8 cellular contexts compared by ENCODE assay signal in genomic region chr3:177284383-177284881, GRCh38.
A peak's percentile ranks its signal among the peaks of the same experiment; 100 is the strongest.
DNase-seq lines count a peak whose midpoint lies in the region; ATAC-seq and TF ChIP-seq lines count a peak whose summit lies in the region.

No MANE protein-coding gene starts in this region.

- TF ChIP-seq EP300 in suprapubic skin (IDR thresholded peaks at IDR 0.05): no peak

- H3K9me3 Mint-ChIP-seq in activated T-cell treated with anti-CD3 and anti-CD28 coated beads, Interleukin-2, amount 50 U/mL, for 72 hours: peaks cover 0 to 2% of the 10 kb centered on the region in 2 donors

- H3K4me2 ChIP-seq in MM.1S (ENCODE audit: low read depth, low read length): no peak overlapping the region

- peaks cover 0 to 11% of the 10 kb centered on the region in 2 donors for H3K36me3 Mint-ChIP-seq in activated T-cell treated with anti-CD3 and anti-CD28 coated beads, Interleukin-2, amount 50 U/mL, for 72 hours (ENCODE audit: insufficient read depth in 2 of 2)

- H3K4me3 ChIP-seq in iPS-20b (ENCODE audit: low read length): peak overlapping the region; percentile 36; the same call in 1 of the 2 replicates
- H3K4me3 ChIP-seq in suprapubic skin: no peak overlapping the region
- no peak overlapping the region for H3K4me3 ChIP-seq in MM.1S (ENCODE audit: low read length)

- WGBS in suprapubic skin: 48% methylated on average over 8 of the region's 8 CpGs

- no peaks in the 10 kb centered on the region for H3K27me3 Mint-ChIP-seq in activated T-cell treated with anti-CD3 and anti-CD28 coated beads, Interleukin-2, amount 50 U/mL, for 72 hours (ENCODE audit: low read depth)

- H3K27ac Mint-ChIP-seq in activated T-cell treated with anti-CD3 and anti-CD28 coated beads, Interleukin-2, amount 50 U/mL, for 72 hours: no peak overlapping the region

- H2AFZ ChIP-seq in MM.1S (ENCODE audit: low read length): no peak overlapping the region

- H3K79me2 ChIP-seq in MM.1S (ENCODE audit: low read length): no peaks in the 10 kb centered on the region

- H3K27me3 ChIP-seq in iPS-20b (ENCODE audit: insufficient read depth, low read length) (no peaks in the 10 kb centered on the region), suprapubic skin (no peaks in the 10 kb centered on the region), MM.1S (replicated peaks; ENCODE audit: insufficient read depth, low read length) (no peaks in the 10 kb centered on the region)

- TF ChIP-seq CTCF in suprapubic skin (IDR thresholded peaks at IDR 0.05) (no peak), MM.1S (IDR thresholded peaks at IDR 0.05; ENCODE audit: low read length) (no peak)

- H3K9me2 ChIP-seq in MM.1S (replicated peaks; ENCODE audit: insufficient read depth, low read length): no peaks in the 10 kb centered on the region

- H3K27ac ChIP-seq in iPS-20b (ENCODE audit: low read length) (no peak overlapping the region), suprapubic skin (no peak overlapping the region), MM.1S (ENCODE audit: low read length) (no peak overlapping the region)

- no peaks in the 10 kb centered on the region for H4K20me1 ChIP-seq in MM.1S (ENCODE audit: insufficient read depth, low read length)

- no peak for TF ChIP-seq POLR2A in suprapubic skin (IDR thresholded peaks at IDR 0.05)

- H3F3A ChIP-seq in MM.1S (ENCODE audit: insufficient read depth, low read length): no peaks in the 10 kb centered on the region

- DNase-seq in H4 (ENCODE audit: low spot score) (peak; percentile 50), NCI-H510A treated with DMSO at 0.1 percent for 48 hours (lab: John Stamatoyannopoulos, UW) (peak; percentile 71), suprapubic skin (ENCODE audit: low spot score in 2 of 2) (peak; percentile 73 to 82), MM.1S (no peak)
- DNase-seq in activated T-cell treated with anti-CD3 and anti-CD28 coated beads, Interleukin-2, amount 50 U/mL, for 72 hours: peak; percentile 3 to 27

- H3K4me3 Mint-ChIP-seq in activated T-cell treated with anti-CD3 and anti-CD28 coated beads, Interleukin-2, amount 50 U/mL, for 72 hours: peak overlapping the region; percentile 19 to 48

- H3K9ac ChIP-seq in iPS-20b (ENCODE audit: low read depth, low read length) (0 out of 2 replicates have a peak overlapping the region, but pooled peaks have one; percentile 23), MM.1S (ENCODE audit: low read length) (no peak overlapping the region)

- ATAC-seq in activated T-cell treated with anti-CD3 and anti-CD28 coated beads, Interleukin-2, amount 50 U/mL, for 72 hours (replicated peaks in 1 of 2): peak; percentile 53 to 59
- no peak for ATAC-seq in GM21381 (IDR thresholded peaks at IDR 0.05; ENCODE audit: unreplicated experiment)
- ATAC-seq in HG03442 (IDR thresholded peaks at IDR 0.05; ENCODE audit: unreplicated experiment): no peak

- H3K4me1 ChIP-seq in iPS-20b (ENCODE audit: insufficient read depth, low read length) (peaks cover 26% of the 10 kb centered on the region), suprapubic skin (peaks cover 7% of the 10 kb centered on the region), MM.1S (ENCODE audit: low read length) (peaks cover 9% of the 10 kb centered on the region; the same call in 1 of the 2 replicates)

- H3K36me3 ChIP-seq in iPS-20b (ENCODE audit: insufficient read depth, low read depth, low read length) (no peaks in the 10 kb centered on the region), suprapubic skin (no peaks in the 10 kb centered on the region), MM.1S (replicated peaks; ENCODE audit: insufficient read depth, low read length) (no peaks in the 10 kb centered on the region)

- peaks cover 30% of the 10 kb centered on the region for H3K4me1 Mint-ChIP-seq in activated T-cell treated with anti-CD3 and anti-CD28 coated beads, Interleukin-2, amount 50 U/mL, for 72 hours (ENCODE audit: low read depth)

- H3K9me3 ChIP-seq in iPS-20b (ENCODE audit: insufficient read depth, low read depth, low read length) (no peaks in the 10 kb centered on the region), suprapubic skin (no peaks in the 10 kb centered on the region), MM.1S (replicated peaks; ENCODE audit: insufficient read depth, low read length) (no peaks in the 10 kb centered on the region)

Comparison
In these comparisons a context has a peak if more than half of its experiments do, and no peak if none do; other contexts are left out.
1. ATAC-seq: peak in activated T-cell treated with anti-CD3 and anti-CD28 coated beads, Interleukin-2, amount 50 U/mL, for 72 hours (2 of 2); none in GM21381 (single experiment) and HG03442 (single experiment).